In genomic region chr1:61641578-61642336, GRCh38 we compare ENCODE assay signal across 8 cellular contexts.
DNase-seq lines count a peak whose midpoint lies in the region; ATAC-seq and TF ChIP-seq lines count a peak whose summit lies in the region.

No MANE protein-coding gene starts in this region.

- peak; percentile 95 for ATAC-seq in HG02938 (IDR thresholded peaks at IDR 0.05; ENCODE audit: unreplicated experiment)
- peak; percentile 93 for ATAC-seq in stimulated activated naive CD8-positive, alpha-beta T cell treated with anti-CD3 and anti-CD28 coated beads, Interleukin-15, Interleukin-2, amounts not matched to agents 100 U/mL and 50 U/mL, for 24 hours

- no peaks in the 10 kb centered on the region for H3K36me3 Mint-ChIP-seq in neural crest cell (ENCODE audit: low read depth)

- peak; percentile 73 for TF ChIP-seq CTCF in neural crest cell (conservative IDR thresholded peaks at IDR 0.05)

- H3K27me3 Mint-ChIP-seq in neural crest cell (ENCODE audit: low read depth): peaks cover 8% of the 10 kb centered on the region

- DNase-seq in NCI-H1092 treated with DMSO at 0.1 percent for 48 hours (lab: John Stamatoyannopoulos, UW): peak; percentile 18
- no peak for DNase-seq in NCI-H1092 (lab: John Stamatoyannopoulos, UW)
- peak; percentile 69 for DNase-seq in NOMO-1 treated with dmso at 0.1 percent for 144 hours (lab: John Stamatoyannopoulos, UW; ENCODE audit: unreplicated experiment)
- DNase-seq in activated T-cell treated with anti-CD3 and anti-CD28 coated beads for 48 hours (ENCODE audit: low read depth): peak; percentile 59
- peak; percentile 83 for DNase-seq in fibroblast of peridontal ligament (ENCODE audit: extremely low read depth)
- peak; percentile 47 for DNase-seq in neural crest cell (ENCODE audit: low read depth, low spot score)
- peak; percentile 71 for DNase-seq in stimulated activated naive CD8-positive, alpha-beta T cell treated with anti-CD3 and anti-CD28 coated beads, Interleukin-15, Interleukin-2, amounts not matched to agents 100 U/mL and 50 U/mL, for 24 hours

- no peaks in the 10 kb centered on the region for H3K4me1 Mint-ChIP-seq in neural crest cell

- no peak overlapping the region for H3K27ac Mint-ChIP-seq in neural crest cell (ENCODE audit: unreplicated experiment)

- no peak overlapping the region for H3K4me3 Mint-ChIP-seq in neural crest cell

- no peaks in the 10 kb centered on the region for H3K9me3 Mint-ChIP-seq in neural crest cell
